1 cellular context compared by ENCODE assay signal in the genomic region with DNA sequence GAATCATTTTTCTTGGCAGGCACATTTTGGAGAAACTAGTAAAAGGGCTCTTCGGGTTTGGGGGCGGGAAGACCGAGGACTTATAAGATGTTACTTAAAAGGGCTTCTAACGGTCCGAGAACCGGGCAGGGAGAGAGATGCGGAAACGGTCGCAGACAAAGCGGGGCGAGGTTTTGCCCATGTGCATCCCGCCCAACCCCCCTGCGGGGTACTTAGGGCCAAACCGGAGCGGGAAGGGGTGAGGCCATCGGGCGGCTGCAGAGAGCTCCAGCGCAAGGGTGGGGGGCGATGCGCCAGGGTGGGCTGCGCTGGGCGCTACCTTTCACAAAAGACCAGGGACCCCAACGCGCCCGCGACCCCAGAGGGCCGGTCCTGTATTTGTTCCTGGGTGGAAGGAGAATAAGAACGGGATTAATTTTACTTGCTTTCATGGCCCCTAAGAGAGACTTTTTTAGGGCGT.
A peak's percentile ranks its signal among the peaks of the same experiment; 100 is the strongest.
TF ChIP-seq lines count a peak whose summit lies in the region.

No MANE protein-coding gene starts in this region.

TF ChIP-seq in K562, 482 proteins besides CTCF, POLR2A, EP300 and RAD21 (continued from another document and continues in another):
- TF ChIP-seq, protein P1, sequence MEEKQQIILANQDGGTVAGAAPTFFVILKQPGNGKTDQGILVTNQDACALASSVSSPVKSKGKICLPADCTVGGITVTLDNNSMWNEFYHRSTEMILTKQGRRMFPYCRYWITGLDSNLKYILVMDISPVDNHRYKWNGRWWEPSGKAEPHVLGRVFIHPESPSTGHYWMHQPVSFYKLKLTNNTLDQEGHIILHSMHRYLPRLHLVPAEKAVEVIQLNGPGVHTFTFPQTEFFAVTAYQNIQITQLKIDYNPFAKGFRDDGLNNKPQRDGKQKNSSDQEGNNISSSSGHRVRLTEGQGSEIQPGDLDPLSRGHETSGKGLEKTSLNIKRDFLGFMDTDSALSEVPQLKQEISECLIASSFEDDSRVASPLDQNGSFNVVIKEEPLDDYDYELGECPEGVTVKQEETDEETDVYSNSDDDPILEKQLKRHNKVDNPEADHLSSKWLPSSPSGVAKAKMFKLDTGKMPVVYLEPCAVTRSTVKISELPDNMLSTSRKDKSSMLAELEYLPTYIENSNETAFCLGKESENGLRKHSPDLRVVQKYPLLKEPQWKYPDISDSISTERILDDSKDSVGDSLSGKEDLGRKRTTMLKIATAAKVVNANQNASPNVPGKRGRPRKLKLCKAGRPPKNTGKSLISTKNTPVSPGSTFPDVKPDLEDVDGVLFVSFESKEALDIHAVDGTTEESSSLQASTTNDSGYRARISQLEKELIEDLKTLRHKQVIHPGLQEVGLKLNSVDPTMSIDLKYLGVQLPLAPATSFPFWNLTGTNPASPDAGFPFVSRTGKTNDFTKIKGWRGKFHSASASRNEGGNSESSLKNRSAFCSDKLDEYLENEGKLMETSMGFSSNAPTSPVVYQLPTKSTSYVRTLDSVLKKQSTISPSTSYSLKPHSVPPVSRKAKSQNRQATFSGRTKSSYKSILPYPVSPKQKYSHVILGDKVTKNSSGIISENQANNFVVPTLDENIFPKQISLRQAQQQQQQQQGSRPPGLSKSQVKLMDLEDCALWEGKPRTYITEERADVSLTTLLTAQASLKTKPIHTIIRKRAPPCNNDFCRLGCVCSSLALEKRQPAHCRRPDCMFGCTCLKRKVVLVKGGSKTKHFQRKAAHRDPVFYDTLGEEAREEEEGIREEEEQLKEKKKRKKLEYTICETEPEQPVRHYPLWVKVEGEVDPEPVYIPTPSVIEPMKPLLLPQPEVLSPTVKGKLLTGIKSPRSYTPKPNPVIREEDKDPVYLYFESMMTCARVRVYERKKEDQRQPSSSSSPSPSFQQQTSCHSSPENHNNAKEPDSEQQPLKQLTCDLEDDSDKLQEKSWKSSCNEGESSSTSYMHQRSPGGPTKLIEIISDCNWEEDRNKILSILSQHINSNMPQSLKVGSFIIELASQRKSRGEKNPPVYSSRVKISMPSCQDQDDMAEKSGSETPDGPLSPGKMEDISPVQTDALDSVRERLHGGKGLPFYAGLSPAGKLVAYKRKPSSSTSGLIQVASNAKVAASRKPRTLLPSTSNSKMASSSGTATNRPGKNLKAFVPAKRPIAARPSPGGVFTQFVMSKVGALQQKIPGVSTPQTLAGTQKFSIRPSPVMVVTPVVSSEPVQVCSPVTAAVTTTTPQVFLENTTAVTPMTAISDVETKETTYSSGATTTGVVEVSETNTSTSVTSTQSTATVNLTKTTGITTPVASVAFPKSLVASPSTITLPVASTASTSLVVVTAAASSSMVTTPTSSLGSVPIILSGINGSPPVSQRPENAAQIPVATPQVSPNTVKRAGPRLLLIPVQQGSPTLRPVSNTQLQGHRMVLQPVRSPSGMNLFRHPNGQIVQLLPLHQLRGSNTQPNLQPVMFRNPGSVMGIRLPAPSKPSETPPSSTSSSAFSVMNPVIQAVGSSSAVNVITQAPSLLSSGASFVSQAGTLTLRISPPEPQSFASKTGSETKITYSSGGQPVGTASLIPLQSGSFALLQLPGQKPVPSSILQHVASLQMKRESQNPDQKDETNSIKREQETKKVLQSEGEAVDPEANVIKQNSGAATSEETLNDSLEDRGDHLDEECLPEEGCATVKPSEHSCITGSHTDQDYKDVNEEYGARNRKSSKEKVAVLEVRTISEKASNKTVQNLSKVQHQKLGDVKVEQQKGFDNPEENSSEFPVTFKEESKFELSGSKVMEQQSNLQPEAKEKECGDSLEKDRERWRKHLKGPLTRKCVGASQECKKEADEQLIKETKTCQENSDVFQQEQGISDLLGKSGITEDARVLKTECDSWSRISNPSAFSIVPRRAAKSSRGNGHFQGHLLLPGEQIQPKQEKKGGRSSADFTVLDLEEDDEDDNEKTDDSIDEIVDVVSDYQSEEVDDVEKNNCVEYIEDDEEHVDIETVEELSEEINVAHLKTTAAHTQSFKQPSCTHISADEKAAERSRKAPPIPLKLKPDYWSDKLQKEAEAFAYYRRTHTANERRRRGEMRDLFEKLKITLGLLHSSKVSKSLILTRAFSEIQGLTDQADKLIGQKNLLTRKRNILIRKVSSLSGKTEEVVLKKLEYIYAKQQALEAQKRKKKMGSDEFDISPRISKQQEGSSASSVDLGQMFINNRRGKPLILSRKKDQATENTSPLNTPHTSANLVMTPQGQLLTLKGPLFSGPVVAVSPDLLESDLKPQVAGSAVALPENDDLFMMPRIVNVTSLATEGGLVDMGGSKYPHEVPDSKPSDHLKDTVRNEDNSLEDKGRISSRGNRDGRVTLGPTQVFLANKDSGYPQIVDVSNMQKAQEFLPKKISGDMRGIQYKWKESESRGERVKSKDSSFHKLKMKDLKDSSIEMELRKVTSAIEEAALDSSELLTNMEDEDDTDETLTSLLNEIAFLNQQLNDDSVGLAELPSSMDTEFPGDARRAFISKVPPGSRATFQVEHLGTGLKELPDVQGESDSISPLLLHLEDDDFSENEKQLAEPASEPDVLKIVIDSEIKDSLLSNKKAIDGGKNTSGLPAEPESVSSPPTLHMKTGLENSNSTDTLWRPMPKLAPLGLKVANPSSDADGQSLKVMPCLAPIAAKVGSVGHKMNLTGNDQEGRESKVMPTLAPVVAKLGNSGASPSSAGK (IDR thresholded peaks at IDR 0.05): peak; percentile 26; the same call in 1 of the 2 replicates
- TF ChIP-seq SNIP1 (IDR thresholded peaks at IDR 0.05; ENCODE audit: low read depth) (no peak), ZKSCAN1 (IDR thresholded peaks at IDR 0.05; ENCODE audit: low read depth, low read length) (no peak), ZNF561 (CRISPR knock-in tag; conservative IDR thresholded peaks at IDR 0.05) (0 out of 2 replicates have a peak, but pooled peaks have one; percentile 32), RBM39 (optimal IDR thresholded peaks at IDR 0.05; ENCODE audit: low read depth, low read length) (no peak), SNRNP70 (optimal IDR thresholded peaks at IDR 0.05; ENCODE audit: low read depth, low read length) (peak; percentile 88), DDX20 (tag; IDR thresholded peaks at IDR 0.05; ENCODE audit: low read depth) (no peak), ESRRA (IDR thresholded peaks at IDR 0.05; ENCODE audit: borderline replicate concordance, low read depth) (no peak), NFE2L1 (tag; IDR thresholded peaks at IDR 0.05; ENCODE audit: borderline replicate concordance, low read depth) (no peak), ZNF583 (CRISPR knock-in tag; IDR thresholded peaks at IDR 0.05) (no peak), XRCC5 (IDR thresholded peaks at IDR 0.05; ENCODE audit: low read depth, low read length) (no peak), DPF2 (IDR thresholded peaks at IDR 0.05) (0 out of 2 replicates have a peak, but pooled peaks have one; percentile 8), ZNF3 (CRISPR knock-in tag; IDR thresholded peaks at IDR 0.05) (0 out of 2 replicates have a peak, but pooled peaks have one; percentile 17), ZNF253 (CRISPR knock-in tag; conservative IDR thresholded peaks at IDR 0.05) (no peak), MED1 (CRISPR knock-in tag; IDR thresholded peaks at IDR 0.05; ENCODE audit: borderline replicate concordance) (no peak), ZNF431 (CRISPR knock-in tag; IDR thresholded peaks at IDR 0.05) (no peak), ZZZ3 (IDR thresholded peaks at IDR 0.05) (no peak), ZBTB7A (IDR thresholded peaks at IDR 0.05; ENCODE audit: borderline replicate concordance, control insufficient read depth, low read depth, low read length) (peak; percentile 89), KLF13 (tag; IDR thresholded peaks at IDR 0.05; ENCODE audit: borderline replicate concordance, low read depth) (no peak), SUPT5H (IDR thresholded peaks at IDR 0.05) (no peak), ZSCAN32 (CRISPR knock-in tag; IDR thresholded peaks at IDR 0.05) (peak; percentile 55; the same call in 1 of the 2 replicates), FOXK1 (CRISPR knock-in tag; IDR thresholded peaks at IDR 0.05; ENCODE audit: borderline replicate concordance) (0 out of 2 replicates have a peak, but pooled peaks have one; percentile 72), SRSF3 (IDR thresholded peaks at IDR 0.05; ENCODE audit: insufficient read depth, low read length) (0 out of 2 replicates have a peak, but pooled peaks have one; percentile 36), BRD9 (IDR thresholded peaks at IDR 0.05; ENCODE audit: low read depth, partially characterized antibody) (no peak), RNF2 (IDR thresholded peaks at IDR 0.05) (peak; percentile 40; the same call in 1 of the 2 replicates), MBD2 (IDR thresholded peaks at IDR 0.05; ENCODE audit: borderline replicate concordance, low read depth) (no peak), SRF (CRISPR knock-in tag; IDR thresholded peaks at IDR 0.05) (no peak; a peak in 2 of 4 replicates), PCBP1 (IDR thresholded peaks at IDR 0.05; ENCODE audit: low read depth, low read length, poor library complexity, severe bottlenecking) (no peak)
- TF ChIP-seq, protein P2, sequence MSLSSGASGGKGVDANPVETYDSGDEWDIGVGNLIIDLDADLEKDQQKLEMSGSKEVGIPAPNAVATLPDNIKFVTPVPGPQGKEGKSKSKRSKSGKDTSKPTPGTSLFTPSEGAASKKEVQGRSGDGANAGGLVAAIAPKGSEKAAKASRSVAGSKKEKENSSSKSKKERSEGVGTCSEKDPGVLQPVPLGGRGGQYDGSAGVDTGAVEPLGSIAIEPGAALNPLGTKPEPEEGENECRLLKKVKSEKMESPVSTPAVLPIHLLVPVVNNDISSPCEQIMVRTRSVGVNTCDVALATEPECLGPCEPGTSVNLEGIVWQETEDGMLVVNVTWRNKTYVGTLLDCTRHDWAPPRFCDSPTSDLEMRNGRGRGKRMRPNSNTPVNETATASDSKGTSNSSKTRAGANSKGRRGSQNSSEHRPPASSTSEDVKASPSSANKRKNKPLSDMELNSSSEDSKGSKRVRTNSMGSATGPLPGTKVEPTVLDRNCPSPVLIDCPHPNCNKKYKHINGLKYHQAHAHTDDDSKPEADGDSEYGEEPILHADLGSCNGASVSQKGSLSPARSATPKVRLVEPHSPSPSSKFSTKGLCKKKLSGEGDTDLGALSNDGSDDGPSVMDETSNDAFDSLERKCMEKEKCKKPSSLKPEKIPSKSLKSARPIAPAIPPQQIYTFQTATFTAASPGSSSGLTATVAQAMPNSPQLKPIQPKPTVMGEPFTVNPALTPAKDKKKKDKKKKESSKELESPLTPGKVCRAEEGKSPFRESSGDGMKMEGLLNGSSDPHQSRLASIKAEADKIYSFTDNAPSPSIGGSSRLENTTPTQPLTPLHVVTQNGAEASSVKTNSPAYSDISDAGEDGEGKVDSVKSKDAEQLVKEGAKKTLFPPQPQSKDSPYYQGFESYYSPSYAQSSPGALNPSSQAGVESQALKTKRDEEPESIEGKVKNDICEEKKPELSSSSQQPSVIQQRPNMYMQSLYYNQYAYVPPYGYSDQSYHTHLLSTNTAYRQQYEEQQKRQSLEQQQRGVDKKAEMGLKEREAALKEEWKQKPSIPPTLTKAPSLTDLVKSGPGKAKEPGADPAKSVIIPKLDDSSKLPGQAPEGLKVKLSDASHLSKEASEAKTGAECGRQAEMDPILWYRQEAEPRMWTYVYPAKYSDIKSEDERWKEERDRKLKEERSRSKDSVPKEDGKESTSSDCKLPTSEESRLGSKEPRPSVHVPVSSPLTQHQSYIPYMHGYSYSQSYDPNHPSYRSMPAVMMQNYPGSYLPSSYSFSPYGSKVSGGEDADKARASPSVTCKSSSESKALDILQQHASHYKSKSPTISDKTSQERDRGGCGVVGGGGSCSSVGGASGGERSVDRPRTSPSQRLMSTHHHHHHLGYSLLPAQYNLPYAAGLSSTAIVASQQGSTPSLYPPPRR (CRISPR knock-in tag; IDR thresholded peaks at IDR 0.05; ENCODE audit: borderline replicate concordance): no peak
- TF ChIP-seq, protein P3, sequence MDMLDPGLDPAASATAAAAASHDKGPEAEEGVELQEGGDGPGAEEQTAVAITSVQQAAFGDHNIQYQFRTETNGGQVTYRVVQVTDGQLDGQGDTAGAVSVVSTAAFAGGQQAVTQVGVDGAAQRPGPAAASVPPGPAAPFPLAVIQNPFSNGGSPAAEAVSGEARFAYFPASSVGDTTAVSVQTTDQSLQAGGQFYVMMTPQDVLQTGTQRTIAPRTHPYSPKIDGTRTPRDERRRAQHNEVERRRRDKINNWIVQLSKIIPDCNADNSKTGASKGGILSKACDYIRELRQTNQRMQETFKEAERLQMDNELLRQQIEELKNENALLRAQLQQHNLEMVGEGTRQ (CRISPR knock-in tag; IDR thresholded peaks at IDR 0.05): 0 out of 2 replicates have a peak, but pooled peaks have one; percentile 2
- TF ChIP-seq, protein P4, sequence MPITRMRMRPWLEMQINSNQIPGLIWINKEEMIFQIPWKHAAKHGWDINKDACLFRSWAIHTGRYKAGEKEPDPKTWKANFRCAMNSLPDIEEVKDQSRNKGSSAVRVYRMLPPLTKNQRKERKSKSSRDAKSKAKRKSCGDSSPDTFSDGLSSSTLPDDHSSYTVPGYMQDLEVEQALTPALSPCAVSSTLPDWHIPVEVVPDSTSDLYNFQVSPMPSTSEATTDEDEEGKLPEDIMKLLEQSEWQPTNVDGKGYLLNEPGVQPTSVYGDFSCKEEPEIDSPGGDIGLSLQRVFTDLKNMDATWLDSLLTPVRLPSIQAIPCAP (CRISPR knock-in tag; IDR thresholded peaks at IDR 0.05; ENCODE audit: borderline replicate concordance): no peak
- TF ChIP-seq, protein P5, sequence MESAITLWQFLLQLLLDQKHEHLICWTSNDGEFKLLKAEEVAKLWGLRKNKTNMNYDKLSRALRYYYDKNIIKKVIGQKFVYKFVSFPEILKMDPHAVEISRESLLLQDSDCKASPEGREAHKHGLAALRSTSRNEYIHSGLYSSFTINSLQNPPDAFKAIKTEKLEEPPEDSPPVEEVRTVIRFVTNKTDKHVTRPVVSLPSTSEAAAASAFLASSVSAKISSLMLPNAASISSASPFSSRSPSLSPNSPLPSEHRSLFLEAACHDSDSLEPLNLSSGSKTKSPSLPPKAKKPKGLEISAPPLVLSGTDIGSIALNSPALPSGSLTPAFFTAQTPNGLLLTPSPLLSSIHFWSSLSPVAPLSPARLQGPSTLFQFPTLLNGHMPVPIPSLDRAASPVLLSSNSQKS (CRISPR knock-in tag; IDR thresholded peaks at IDR 0.05): no peak
- TF ChIP-seq, protein P6, sequence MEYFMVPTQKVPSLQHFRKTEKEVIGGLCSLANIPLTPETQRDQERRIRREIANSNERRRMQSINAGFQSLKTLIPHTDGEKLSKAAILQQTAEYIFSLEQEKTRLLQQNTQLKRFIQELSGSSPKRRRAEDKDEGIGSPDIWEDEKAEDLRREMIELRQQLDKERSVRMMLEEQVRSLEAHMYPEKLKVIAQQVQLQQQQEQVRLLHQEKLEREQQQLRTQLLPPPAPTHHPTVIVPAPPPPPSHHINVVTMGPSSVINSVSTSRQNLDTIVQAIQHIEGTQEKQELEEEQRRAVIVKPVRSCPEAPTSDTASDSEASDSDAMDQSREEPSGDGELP (CRISPR knock-in tag; IDR thresholded peaks at IDR 0.05; ENCODE audit: borderline replicate concordance): no peak; the same call in 1 of the 2 replicates
- TF ChIP-seq, protein P7, sequence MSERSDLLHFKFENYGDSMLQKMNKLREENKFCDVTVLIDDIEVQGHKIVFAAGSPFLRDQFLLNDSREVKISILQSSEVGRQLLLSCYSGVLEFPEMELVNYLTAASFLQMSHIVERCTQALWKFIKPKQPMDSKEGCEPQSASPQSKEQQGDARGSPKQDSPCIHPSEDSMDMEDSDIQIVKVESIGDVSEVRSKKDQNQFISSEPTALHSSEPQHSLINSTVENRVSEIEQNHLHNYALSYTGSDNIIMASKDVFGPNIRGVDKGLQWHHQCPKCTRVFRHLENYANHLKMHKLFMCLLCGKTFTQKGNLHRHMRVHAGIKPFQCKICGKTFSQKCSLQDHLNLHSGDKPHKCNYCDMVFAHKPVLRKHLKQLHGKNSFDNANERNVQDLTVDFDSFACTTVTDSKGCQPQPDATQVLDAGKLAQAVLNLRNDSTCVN (CRISPR knock-in tag; IDR thresholded peaks at IDR 0.05): peak; percentile 79; the same call in 1 of the 2 replicates
